In genomic region chr18:47930086-47930843, GRCh38 we compare ENCODE assay signal across 1 cellular context.
TF ChIP-seq lines count a peak whose summit lies in the region.

SMAD2 (minus strand) TSS chr18:47930659; CDS start chr18:47896756, 33,903 bp downstream.

TF ChIP-seq in HepG2, 621 proteins besides CTCF, POLR2A, EP300 and RAD21 (continued from another document and continues in another):
- TF ChIP-seq NFAT5 (CRISPR knock-in tag; IDR thresholded peaks at IDR 0.05), result 0 out of 2 replicates have a peak, but pooled peaks have one; percentile 33
- no peak for TF ChIP-seq ZNF782 (CRISPR knock-in tag; IDR thresholded peaks at IDR 0.05; ENCODE audit: borderline replicate concordance)
- TF ChIP-seq XRCC5 (optimal IDR thresholded peaks at IDR 0.05; ENCODE audit: low read length), result peak; percentile 14
- peak; percentile 66 for TF ChIP-seq ZNF883 (CRISPR knock-in tag; IDR thresholded peaks at IDR 0.05; ENCODE audit: not compliant biosample characterization)
- peak; percentile 82 for TF ChIP-seq UBTF (CRISPR knock-in tag; IDR thresholded peaks at IDR 0.05)
- peak; percentile 44; the same call in 1 of the 2 replicates for TF ChIP-seq ELF3 (CRISPR knock-in tag; IDR thresholded peaks at IDR 0.05)
- peak; percentile 62; the same call in 1 of the 2 replicates for TF ChIP-seq MAX (IDR thresholded peaks at IDR 0.05)
- no peak for TF ChIP-seq ZSCAN31 (CRISPR knock-in tag; IDR thresholded peaks at IDR 0.05; ENCODE audit: low read depth)
- TF ChIP-seq ZNF737 (CRISPR knock-in tag; IDR thresholded peaks at IDR 0.05; ENCODE audit: borderline replicate concordance), result no peak
- peak; percentile 82; the same call in 1 of the 2 replicates for TF ChIP-seq HINFP (CRISPR knock-in tag; IDR thresholded peaks at IDR 0.05; ENCODE audit: low read depth)
- peak; percentile 67 for TF ChIP-seq ZNF607 (CRISPR knock-in tag; IDR thresholded peaks at IDR 0.05; ENCODE audit: borderline replicate concordance)
- no peak for TF ChIP-seq ZZZ3 (CRISPR knock-in tag; IDR thresholded peaks at IDR 0.05; ENCODE audit: borderline replicate concordance)
- TF ChIP-seq ZNF225 (CRISPR knock-in tag; IDR thresholded peaks at IDR 0.05), result peak; percentile 37; the same call in 1 of the 2 replicates
- TF ChIP-seq ZNF605 (CRISPR knock-in tag; IDR thresholded peaks at IDR 0.05), result peak; percentile 55; the same call in 1 of the 2 replicates
- TF ChIP-seq SRY (CRISPR knock-in tag; IDR thresholded peaks at IDR 0.05), result peak; percentile 55; the same call in 1 of the 2 replicates
- TF ChIP-seq FOSL2 (CRISPR knock-in tag; IDR thresholded peaks at IDR 0.05), result 0 out of 2 replicates have a peak, but pooled peaks have one; percentile 19
- 0 out of 2 replicates have a peak, but pooled peaks have one; percentile 36 for TF ChIP-seq ZNF614 (CRISPR knock-in tag; IDR thresholded peaks at IDR 0.05; ENCODE audit: borderline replicate concordance)
- 0 out of 2 replicates have a peak, but pooled peaks have one; percentile 18 for TF ChIP-seq ZNF263 (CRISPR knock-in tag; IDR thresholded peaks at IDR 0.05)
- peak; percentile 65; the same call in 1 of the 2 replicates for TF ChIP-seq ZNF556 (CRISPR knock-in tag; IDR thresholded peaks at IDR 0.05; ENCODE audit: borderline replicate concordance)
- TF ChIP-seq ZNF331 (CRISPR knock-in tag; IDR thresholded peaks at IDR 0.05), result peak; percentile 31
- TF ChIP-seq HOXA5 (CRISPR knock-in tag; IDR thresholded peaks at IDR 0.05), result 0 out of 2 replicates have a peak, but pooled peaks have one; percentile 41
- 0 out of 2 replicates have a peak, but pooled peaks have one; percentile 58 for TF ChIP-seq CC2D1A (CRISPR knock-in tag; IDR thresholded peaks at IDR 0.05)
- 0 out of 2 replicates have a peak, but pooled peaks have one; percentile 22 for TF ChIP-seq SNAI1 (CRISPR knock-in tag; IDR thresholded peaks at IDR 0.05; ENCODE audit: borderline replicate concordance)
- peak; percentile 76; the same call in 1 of the 2 replicates for TF ChIP-seq ZNF501 (CRISPR knock-in tag; IDR thresholded peaks at IDR 0.05)
- TF ChIP-seq ZBED4 (CRISPR knock-in tag; IDR thresholded peaks at IDR 0.05; ENCODE audit: borderline replicate concordance), result 0 out of 2 replicates have a peak, but pooled peaks have one; percentile 29
- TF ChIP-seq GABPB1 (CRISPR knock-in tag; IDR thresholded peaks at IDR 0.05), result peak; percentile 79; the same call in 1 of the 2 replicates
- TF ChIP-seq ZNF780A (CRISPR knock-in tag; IDR thresholded peaks at IDR 0.05), result no peak
- no peak for TF ChIP-seq ZNF256 (CRISPR knock-in tag; conservative IDR thresholded peaks at IDR 0.05)
- TF ChIP-seq YEATS4 (CRISPR knock-in tag; IDR thresholded peaks at IDR 0.05; ENCODE audit: borderline replicate concordance), result peak; percentile 61
- TF ChIP-seq SP5 (CRISPR knock-in tag; IDR thresholded peaks at IDR 0.05; ENCODE audit: borderline replicate concordance, low read depth), result peak; percentile 58
- 0 out of 2 replicates have a peak, but pooled peaks have one; percentile 25 for TF ChIP-seq KDM3A (CRISPR knock-in tag; IDR thresholded peaks at IDR 0.05; ENCODE audit: low read depth)
- peak; percentile 57; the same call in 1 of the 2 replicates for TF ChIP-seq CCDC6 (CRISPR knock-in tag; IDR thresholded peaks at IDR 0.05)
- peak; percentile 22; the same call in 1 of the 2 replicates for TF ChIP-seq ZNF350 (CRISPR knock-in tag; IDR thresholded peaks at IDR 0.05; ENCODE audit: borderline replicate concordance, low read depth)
- TF ChIP-seq KDM1A (CRISPR knock-in tag; IDR thresholded peaks at IDR 0.05), result no peak
- TF ChIP-seq PHF20 (CRISPR knock-in tag; IDR thresholded peaks at IDR 0.05), result peak; percentile 52; the same call in 1 of the 2 replicates
- 0 out of 2 replicates have a peak, but pooled peaks have one; percentile 39 for TF ChIP-seq NR2C2 (CRISPR knock-in tag; IDR thresholded peaks at IDR 0.05; ENCODE audit: borderline replicate concordance)
- TF ChIP-seq ZNF142 (CRISPR knock-in tag; IDR thresholded peaks at IDR 0.05), result 0 out of 2 replicates have a peak, but pooled peaks have one; percentile 29
- TF ChIP-seq ZSCAN30 (CRISPR knock-in tag; IDR thresholded peaks at IDR 0.05), result no peak
- TF ChIP-seq PHF21A (CRISPR knock-in tag; IDR thresholded peaks at IDR 0.05), result peak; percentile 81
